11 cellular contexts compared by ENCODE assay signal in the genomic region with DNA sequence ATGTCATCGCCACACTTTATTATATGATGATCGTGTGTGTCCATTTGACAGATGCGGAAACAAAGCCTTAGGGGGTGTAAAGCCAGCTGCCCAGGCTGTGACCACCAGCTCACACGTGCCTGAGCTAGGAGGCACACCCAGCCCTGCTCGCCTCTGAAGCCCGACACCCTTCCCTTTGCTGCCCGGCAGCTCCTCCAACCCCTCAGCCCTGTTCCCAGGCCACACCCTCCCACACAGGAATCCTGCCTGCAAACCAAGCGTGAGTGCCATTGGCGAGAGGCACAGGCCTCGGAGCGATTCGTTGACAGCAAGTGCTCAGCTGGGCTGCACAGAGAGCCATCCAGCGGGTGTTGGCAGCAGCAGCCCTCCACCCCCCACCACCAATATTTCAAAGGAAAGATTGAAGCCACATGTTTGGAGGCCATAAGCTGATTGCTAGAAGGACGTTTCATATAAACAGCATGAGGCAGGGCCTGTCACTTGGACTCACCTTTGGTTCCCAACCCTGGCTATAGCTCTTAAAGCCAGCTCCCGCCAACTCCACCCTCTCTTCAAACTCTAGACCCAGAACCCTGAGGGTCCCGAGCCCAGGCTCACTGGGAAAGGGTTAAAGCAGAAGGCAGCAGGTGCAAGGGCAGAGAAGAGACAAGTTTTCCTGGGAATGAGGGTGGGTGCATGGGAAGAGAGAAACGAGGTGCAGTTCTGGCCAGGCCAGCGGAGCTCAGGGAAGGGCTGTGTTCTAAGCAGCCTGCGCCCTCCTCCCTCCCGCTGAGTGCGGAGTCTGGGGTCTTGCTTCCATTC.
DNase-seq lines count a peak whose midpoint lies in the region; ATAC-seq and TF ChIP-seq lines count a peak whose summit lies in the region.
"Had no signal": no experiment of that assay in that cellular context is flagged by ENCODE, and none has a peak within 500 bp of the region (broad histone marks: within the 10 kb centered on the region; RNA-seq: fewer than 3 reads in every experiment).

No MANE protein-coding gene starts in this region.

- no peak for TF ChIP-seq EP300 in esophagus muscularis mucosa (IDR thresholded peaks at IDR 0.05)

- no peak overlapping the region for H4K91ac ChIP-seq in neuronal stem cell (ENCODE audit: low read depth, low read length, poor library complexity)

- no peak overlapping the region for H2BK12ac ChIP-seq in neuronal stem cell (ENCODE audit: low read length)

- ATAC-seq in RWPE2 (ENCODE audit: low read depth) (peak; percentile 60), heart left ventricle (peak; percentile 70 to 84 (median 72))

- H3K27me3 ChIP-seq in RWPE2 (ENCODE audit: insufficient read depth, poor library complexity, severe bottlenecking) (peaks cover 5% of the 10 kb centered on the region), heart left ventricle (peaks cover 0 to 7% (median 0%) of the 10 kb centered on the region in 9 donors), neuronal stem cell (ENCODE audit: control insufficient read depth in 3 of 3, insufficient read depth in 3 of 3, low read depth in 1 of 3, low read length in 3 of 3) (peaks cover 0 to 19% (median 2%) of the 10 kb centered on the region in 3 experiments), esophagus muscularis mucosa (peaks cover 0 to 76% (median 0%) of the 10 kb centered on the region in 4 donors), dorsolateral prefrontal cortex (peaks cover 0 to 48% (median 13%) of the 10 kb centered on the region in 45 donors)

- H2BK5ac ChIP-seq in neuronal stem cell (ENCODE audit: low read length), result no peak overlapping the region

- no peak overlapping the region for H3K23ac ChIP-seq in neuronal stem cell (ENCODE audit: low read depth, low read length, poor library complexity)

- H3K9ac ChIP-seq in neuronal stem cell (ENCODE audit: low read depth, low read length, poor library complexity), result no peak overlapping the region

- H3K14ac ChIP-seq in neuronal stem cell (ENCODE audit: low read length), result no peak overlapping the region

- 44 to 52% (median 47%) methylated on average over 17 to 21 of the region's 21 CpGs for WGBS in heart left ventricle, 4 donors
- no CpG with 5 or more reads among the region's 21 CpGs for WGBS in neuronal stem cell (ENCODE audit: extremely low coverage in 2 of 2, insufficient read length in 2 of 2, insufficient replicate concordance in 1 of 2), 2 donors
- WGBS in esophagus muscularis mucosa, result 70% methylated on average over 19 of the region's 21 CpGs

- H2BK120ac ChIP-seq in neuronal stem cell (ENCODE audit: low read depth, low read length), result no peak overlapping the region

- no peak for TF ChIP-seq POLR2A in heart left ventricle (IDR thresholded peaks at IDR 0.05)
- TF ChIP-seq POLR2A in esophagus muscularis mucosa (IDR thresholded peaks at IDR 0.05; ENCODE audit: low read depth), result no peak

- H3K4me1 ChIP-seq in RWPE2 (ENCODE audit: insufficient read depth, poor library complexity, severe bottlenecking) (no peaks in the 10 kb centered on the region), heart left ventricle (peaks cover 0 to 8% (median 0%) of the 10 kb centered on the region in 12 donors), neuronal stem cell (ENCODE audit: control insufficient read depth in 2 of 2, insufficient read depth in 1 of 2, low read depth in 1 of 2, low read length in 2 of 2) (peaks cover 5 to 19% of the 10 kb centered on the region in 2 donors), esophagus muscularis mucosa (no peaks in the 10 kb centered on the region)

- H2AFZ ChIP-seq in neuronal stem cell (ENCODE audit: low read length), result peak overlapping the region; percentile 55

- TF ChIP-seq CTCF in RWPE2 (IDR thresholded peaks at IDR 0.05; ENCODE audit: poor library complexity, severe bottlenecking), result no peak
- TF ChIP-seq CTCF in heart left ventricle (IDR thresholded peaks at IDR 0.05), result no peak
- no peak for TF ChIP-seq CTCF in esophagus muscularis mucosa (IDR thresholded peaks at IDR 0.05)
- no peak for TF ChIP-seq CTCF in dorsolateral prefrontal cortex (IDR thresholded peaks at IDR 0.05 in 54 of 56, conservative IDR thresholded peaks at IDR 0.05 in 2 of 56; ENCODE audit: low read depth in 1 of 56, partially characterized antibody in 56 of 56)

- H3K9me3 ChIP-seq in RWPE2 (ENCODE audit: severe bottlenecking) (no peaks in the 10 kb centered on the region), heart left ventricle (no peaks in the 10 kb centered on the region), neuronal stem cell (replicated peaks in 1 of 2; ENCODE audit: control insufficient read depth in 2 of 2, insufficient read depth in 1 of 2, low read depth in 1 of 2, low read length in 2 of 2) (no peaks in the 10 kb centered on the region), esophagus muscularis mucosa (no peaks in the 10 kb centered on the region)

- H2BK15ac ChIP-seq in neuronal stem cell (ENCODE audit: low read length), result no peak overlapping the region

- H2AK5ac ChIP-seq in neuronal stem cell (ENCODE audit: low read depth, low read length), result no peak overlapping the region

- H3K4ac ChIP-seq in neuronal stem cell (ENCODE audit: low read length), result no peak overlapping the region

- H4K8ac ChIP-seq in neuronal stem cell (ENCODE audit: low read depth, low read length), result no peak overlapping the region

- no peaks in the 10 kb centered on the region for H3K79me1 ChIP-seq in neuronal stem cell (ENCODE audit: low read depth, low read length)

- H3K27ac ChIP-seq in RWPE2 (ENCODE audit: poor library complexity, severe bottlenecking) (no peak overlapping the region), heart left ventricle (no peak overlapping the region), neuronal stem cell (replicated peaks; ENCODE audit: low read length) (no peak overlapping the region), esophagus muscularis mucosa (replicated peaks in 1 of 4) (no peak overlapping the region), dorsolateral prefrontal cortex (no peak overlapping the region)

- DNase-seq in GM03348 (ENCODE audit: low spot score) (peak; percentile 51), RWPE2 (ENCODE audit: low spot score) (no peak), heart left ventricle (peak; percentile 26 to 69 (median 63)), neuronal stem cell (ENCODE audit: low spot score) (peak; percentile 38), kidney glomerular epithelial cell (lab: John Stamatoyannopoulos, UW) (no peak), esophagus muscularis mucosa (ENCODE audit: extremely low spot score) (no peak), dorsolateral prefrontal cortex (no peak), CD1c-positive myeloid dendritic cell (ENCODE audit: extremely low spot score) (no peak)
- DNase-seq: activated CD4-positive, alpha-beta T cell treated with anti-CD3 and anti-CD28 coated beads, Interleukin-2, amount 50 U/mL, for 48 hours; activated naive CD4-positive, alpha-beta T cell treated with Interleukin-2 at 50 U/mL for 16 hours; CD4-positive, CD25-positive, alpha-beta regulatory T cell had no signal

- no peak overlapping the region for H3K4me3 ChIP-seq in RWPE2 (ENCODE audit: severe bottlenecking)
- H3K4me3 ChIP-seq in heart left ventricle, result no peak overlapping the region
- no peak overlapping the region for H3K4me3 ChIP-seq in neuronal stem cell (ENCODE audit: low read length in 2 of 2)
- no peak overlapping the region for H3K4me3 ChIP-seq in esophagus muscularis mucosa
- H3K4me3 ChIP-seq in dorsolateral prefrontal cortex, result no peak overlapping the region

- no peaks in the 10 kb centered on the region for H3K36me3 ChIP-seq in RWPE2 (ENCODE audit: low read depth)
- H3K36me3 ChIP-seq in heart left ventricle, result no peaks in the 10 kb centered on the region
- H3K36me3 ChIP-seq in neuronal stem cell (replicated peaks in 1 of 2; ENCODE audit: control insufficient read depth in 2 of 2, insufficient read depth in 2 of 2, low read length in 2 of 2), result no peaks in the 10 kb centered on the region
- no peaks in the 10 kb centered on the region for H3K36me3 ChIP-seq in esophagus muscularis mucosa

- H3K18ac ChIP-seq in neuronal stem cell (ENCODE audit: low read length), result peak overlapping the region; percentile 1

- no peak overlapping the region for H3K4me2 ChIP-seq in neuronal stem cell (ENCODE audit: insufficient read depth, low read length, poor library complexity, severe bottlenecking)

- intact Hi-C loops in heart left ventricle (cut with DNase I) (no loop called here), esophagus muscularis mucosa (cut with DNase I) (loop anchor here (10.0 kb wide), 1 partner anchor 191 kb away; no protein-coding TSS in a partner anchor), dorsolateral prefrontal cortex (cut with DNase I) (no loop called here)

Comparison
In these comparisons a context has a peak if more than half of its experiments do, and no peak if none do; other contexts are left out.
1. DNase-seq: peak in GM03348 (single experiment), heart left ventricle (5 of 5) and neuronal stem cell (single experiment); none in RWPE2 (single experiment), kidney glomerular epithelial cell (single experiment), esophagus muscularis mucosa (single experiment), dorsolateral prefrontal cortex (0 of 10) and CD1c-positive myeloid dendritic cell (single experiment).